Comparison of ENCODE assay signal across 15 cellular contexts in genomic region chr3:123409443-123410148, GRCh38. TPM values are rescaled to one million over a fixed set of nuclear protein-coding genes. Genes with fewer than 3 reads are reported as not detected.
A peak's percentile ranks its signal among the peaks of the same experiment; 100 is the strongest.
DNase-seq lines count a peak whose midpoint lies in the region; ATAC-seq and TF ChIP-seq lines count a peak whose summit lies in the region.
"Had no signal": no experiment of that assay in that cellular context is flagged by ENCODE, and none has a peak within 500 bp of the region (broad histone marks: within the 10 kb centered on the region; RNA-seq: fewer than 3 reads in every experiment).

No MANE protein-coding gene starts in this region.

- no peak for TF ChIP-seq POLR2A in transverse colon (IDR thresholded peaks at IDR 0.05)

- H3K4me1 ChIP-seq in PC-9 (replicated peaks; ENCODE audit: insufficient read depth) (peaks cover 28% of the 10 kb centered on the region), transverse colon (peaks cover 32 to 82% (median 55%) of the 10 kb centered on the region in 4 donors), mammary epithelial cell (ENCODE audit: insufficient read depth, low read length) (no peaks in the 10 kb centered on the region)

- no peaks in the 10 kb centered on the region for H3K27me3 ChIP-seq in PC-9 (ENCODE audit: insufficient read depth, low read depth)
- H3K27me3 ChIP-seq in kidney epithelial cell (ENCODE audit: control insufficient read depth, insufficient read depth, low read length): peaks cover 9% of the 10 kb centered on the region
- no peaks in the 10 kb centered on the region for H3K27me3 ChIP-seq in transverse colon
- no peaks in the 10 kb centered on the region for H3K27me3 ChIP-seq in mammary epithelial cell (ENCODE audit: insufficient read depth, low read length)

- H3K4me3 ChIP-seq in PC-9 (no peak overlapping the region), kidney epithelial cell (ENCODE audit: low read depth, low read length) (no peak overlapping the region), transverse colon (no peak overlapping the region), mammary epithelial cell (replicated peaks in 1 of 3; ENCODE audit: insufficient read depth in 1 of 3, low read depth in 2 of 3, low read length in 3 of 3) (no peak overlapping the region)

- dilution Hi-C loops in mammary epithelial cell (cut with HindIII; ENCODE audit: low sequenced_read_pairs): no loop called here

- H3K9me3 ChIP-seq in PC-9 (ENCODE audit: insufficient read depth, low read depth): no peaks in the 10 kb centered on the region
- no peaks in the 10 kb centered on the region for H3K9me3 ChIP-seq in transverse colon
- no peaks in the 10 kb centered on the region for H3K9me3 ChIP-seq in mammary epithelial cell (replicated peaks; ENCODE audit: insufficient read depth, low read length)

- BruUV-seq in PC-9 (replicated peaks; lab: Mats Ljungman, UMichigan): no TSS peak
- BruUV-seq in mammary epithelial cell (replicated peaks; lab: Mats Ljungman, UMichigan): no TSS peak

- no peak for ATAC-seq in HG03342 (IDR thresholded peaks at IDR 0.05; ENCODE audit: unreplicated experiment)

- intact Hi-C loops in PC-9 (cut with micrococcal nuclease; ENCODE audit: unreplicated experiment): no loop called here
- intact Hi-C loops in transverse colon (cut with DNase I; ENCODE audit: low total_unique reads): no loop called here
- intact Hi-C loops in mammary epithelial cell (cut with micrococcal nuclease): no loop called here

- POLR2A ChIA-PET in PC-9 (lab: Charles Lee; ENCODE audit: unreplicated experiment): no interaction called here

- no peak overlapping the region for H3K9ac ChIP-seq in mammary epithelial cell (ENCODE audit: insufficient read depth, low read length)

- in situ Hi-C loops in transverse colon (cut with MboI; ENCODE audit: low pct_ligation_motif_present in 1 of 4, low pct_unique_long_range_greater_than_20kb in 1 of 4, low sequenced_read_pairs in 3 of 4) (no loop called here), mammary epithelial cell (cut with MboI; ENCODE audit: low sequenced_read_pairs in 2 of 2) (no loop called here)

- TF ChIP-seq CTCF in PC-9 (conservative IDR thresholded peaks at IDR 0.05) (no peak), kidney epithelial cell (IDR thresholded peaks at IDR 0.05; ENCODE audit: insufficient read depth, low read length, poor library complexity, severe bottlenecking) (no peak), transverse colon (IDR thresholded peaks at IDR 0.05) (no peak), mammary epithelial cell (conservative IDR thresholded peaks at IDR 0.05 in 1 of 2, IDR thresholded peaks at IDR 0.05 in 1 of 2; ENCODE audit: extremely low read depth in 1 of 2, insufficient read depth in 1 of 2, low read depth in 1 of 2, low read length in 2 of 2) (no peak)

- WGBS in transverse colon (ENCODE audit: low coverage in 1 of 2), 2 donors: 19% methylated on average over 5 of the region's 5 CpGs; no CpG with 5 or more reads in 1 of the 2 donors
- 56% methylated on average over 4 of the region's 5 CpGs for WGBS in mammary epithelial cell (ENCODE audit: low coverage, missing lambda C conversion rate)

- DNase-seq in NCI-H510A treated with DMSO at 0.1 percent for 48 hours (lab: John Stamatoyannopoulos, UW) (peak; percentile 25), NCI-H510A (lab: John Stamatoyannopoulos, UW) (no peak), PC-9 (peak in 1 of 2 experiments; percentile 89), kidney epithelial cell (ENCODE audit: low read depth) (peak; percentile 65), transverse colon (peak; percentile 70), MV-4-11 (lab: John Stamatoyannopoulos, UW) (no peak), mammary epithelial cell (no peak)
- DNase-seq: activated B cell treated with CpG ODN at 0.5 μM for 24 hours; activated T-cell treated with anti-CD3 and anti-CD28 coated beads, Interleukin-2, amount 50 U/mL, for 1 hour; amygdala; effector CD4-positive, alpha-beta T cell; Karpas-422; mesendoderm; NCI-H446 treated with DMSO at 0.1 percent for 48 hours had no signal

- H3K36me3 ChIP-seq in PC-9 (ENCODE audit: low read depth) (no peaks in the 10 kb centered on the region), kidney epithelial cell (ENCODE audit: control insufficient read depth, insufficient read depth, low read length) (no peaks in the 10 kb centered on the region), transverse colon (no peaks in the 10 kb centered on the region), mammary epithelial cell (ENCODE audit: insufficient read depth, low read length) (no peaks in the 10 kb centered on the region)

- H2AFZ ChIP-seq in PC-9 (no peak overlapping the region), mammary epithelial cell (ENCODE audit: low read depth, low read length) (no peak overlapping the region)

- H3K4me2 ChIP-seq in PC-9 (peak overlapping the region; percentile 17), mammary epithelial cell (ENCODE audit: insufficient read depth, low read depth, low read length) (no peak overlapping the region)

- CTCF ChIA-PET in PC-9 (lab: Charles Lee) (no interaction called here), mammary epithelial cell (lab: Charles Lee; ENCODE audit: low non-redundant PET) (no interaction called here)

- no peaks in the 10 kb centered on the region for H3K79me2 ChIP-seq in PC-9 (ENCODE audit: low read depth)
- H3K79me2 ChIP-seq in mammary epithelial cell (ENCODE audit: insufficient read depth, low read length): no peaks in the 10 kb centered on the region

- H3K27ac ChIP-seq in PC-9 (peak overlapping the region; percentile 75), transverse colon (peak overlapping the region; percentile 77 to 89 (median 82)), mammary epithelial cell (ENCODE audit: insufficient read depth, low read depth, low read length) (no peak overlapping the region)

- H3F3A ChIP-seq in PC-9 (ENCODE audit: insufficient read depth, low read depth): peaks cover 6% of the 10 kb centered on the region; the same call in 1 of the 2 replicates

- H4K20me1 ChIP-seq in PC-9 (ENCODE audit: insufficient read depth) (no peaks in the 10 kb centered on the region), mammary epithelial cell (ENCODE audit: insufficient read depth, low read length) (no peaks in the 10 kb centered on the region)

- H3K9me2 ChIP-seq in PC-9 (ENCODE audit: insufficient read depth): no peaks in the 10 kb centered on the region

- no peak for TF ChIP-seq EP300 in transverse colon (IDR thresholded peaks at IDR 0.05; ENCODE audit: low read depth)

RNA-seq across cellular contexts. Expression of gene ADCY5, which starts 39.3 kb away (rescaled TPM):
- 0.24 TPM in 1 of 2 replicates, not detected in the other for total RNA-seq in PC-9 (2021)
- total RNA-seq in kidney epithelial cell: 0.67 and 1.5 TPM in 2 replicates
- total RNA-seq in transverse colon: 10 to 100 TPM; 13.9 to 42.0 (median 28.6) TPM
- total RNA-seq in mammary epithelial cell: under 1 TPM in 1 of 2 donors, not detected in 1; 0.67 TPM
- polyA plus RNA-seq in mammary epithelial cell: 0.06 TPM
- not detected for polyA minus RNA-seq in mammary epithelial cell
- total RNA-seq: activated B cell treated with CpG ODN at 0.5 μM for 24 hours had no signal

Comparison
In these comparisons a context has a peak if more than half of its experiments do, and no peak if none do; other contexts are left out.
1. DNase-seq: peak in NCI-H510A treated with DMSO at 0.1 percent for 48 hours (single experiment), kidney epithelial cell (single experiment) and transverse colon (single experiment); none in NCI-H510A (single experiment), MV-4-11 (single experiment) and mammary epithelial cell (single experiment).